In the genomic region with DNA sequence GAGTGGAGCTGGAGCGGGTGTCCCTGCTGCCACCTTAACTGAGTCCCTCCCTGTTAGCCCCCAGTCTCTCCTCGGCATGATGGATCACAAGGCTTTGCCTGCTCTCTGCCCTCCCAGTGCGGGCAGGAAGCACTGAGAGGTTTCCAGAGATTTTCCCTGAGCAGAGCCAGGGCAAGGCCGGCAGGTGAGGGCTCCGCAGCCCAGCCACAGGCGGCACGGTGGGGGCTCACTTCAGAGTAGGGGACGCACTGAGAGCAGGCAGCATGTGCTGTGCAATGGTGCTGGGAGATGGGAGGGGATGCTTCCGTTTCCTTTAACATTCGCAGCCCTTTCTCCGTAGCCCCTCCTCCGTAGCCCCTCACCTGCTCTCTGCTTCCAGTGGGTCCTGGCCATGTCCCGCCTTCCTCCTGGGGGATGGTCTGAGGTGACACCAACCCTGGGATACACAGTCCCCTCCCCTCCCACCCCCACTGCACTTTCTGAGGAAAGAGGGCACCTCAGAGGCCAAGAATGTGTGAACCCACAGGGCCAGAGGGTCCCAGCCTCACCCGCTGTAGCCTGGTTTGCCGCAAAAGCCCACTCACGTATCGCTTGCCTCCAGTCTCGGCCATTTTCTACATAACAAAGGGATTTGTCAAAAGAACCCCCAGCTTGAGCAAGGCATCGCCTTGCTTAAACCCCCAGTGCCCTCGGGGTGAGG, we compare ENCODE assay signal across 18 cellular contexts. TPM values are rescaled to one million over a fixed set of nuclear protein-coding genes. Genes with fewer than 3 reads are reported as not detected.
DNase-seq lines count a peak whose midpoint lies in the region; TF ChIP-seq lines count a peak whose summit lies in the region.
"Had no signal": no experiment of that assay in that cellular context is flagged by ENCODE, and none has a peak within 500 bp of the region (broad histone marks: within the 10 kb centered on the region; RNA-seq: fewer than 3 reads in every experiment).

No MANE protein-coding gene starts in this region.

- TF ChIP-seq CTCF in H9 (conservative IDR thresholded peaks at IDR 0.05) (no peak), chondrocyte (IDR thresholded peaks at IDR 0.05) (no peak), ovary (IDR thresholded peaks at IDR 0.05) (no peak)

- H3K4me1 ChIP-seq in BLaER1 (peaks cover 54% of the 10 kb centered on the region), H9 (ENCODE audit: insufficient read depth, low read length) (peaks cover 11% of the 10 kb centered on the region; the same call in 1 of the 2 replicates), neuronal stem cell (ENCODE audit: control insufficient read depth in 2 of 2, insufficient read depth in 1 of 2, low read depth in 1 of 2, low read length in 2 of 2) (peaks cover 3 to 4% of the 10 kb centered on the region in 2 donors), ovary (ENCODE audit: insufficient read depth) (peaks cover 2% of the 10 kb centered on the region)
- H3K4me1 ChIP-seq: A549 had no signal

- H3K79me1 ChIP-seq in H9 (ENCODE audit: insufficient read depth, low read depth, low read length, poor library complexity, severe bottlenecking) = no peaks in the 10 kb centered on the region
- H3K79me1 ChIP-seq in neuronal stem cell (ENCODE audit: low read depth, low read length) = no peaks in the 10 kb centered on the region

- peak overlapping the region; percentile 1; the same call in 1 of the 2 replicates for H3K14ac ChIP-seq in H9 (ENCODE audit: insufficient read depth, low read length)
- H3K14ac ChIP-seq in neuronal stem cell (ENCODE audit: low read length) = peak overlapping the region; percentile 65

- H3K36me3 Mint-ChIP-seq in H9 (ENCODE audit: insufficient read depth in 1 of 3, low read depth in 3 of 3) (no peaks in the 10 kb centered on the region), chondrocyte (ENCODE audit: low read depth) (no peaks in the 10 kb centered on the region)

- H2BK12ac ChIP-seq in H9 (ENCODE audit: insufficient read length, low read depth, low read length) (no peak overlapping the region), neuronal stem cell (ENCODE audit: low read length) (no peak overlapping the region)

- TF ChIP-seq POLR2A in ovary (IDR thresholded peaks at IDR 0.05) = no peak

- H3K36me3 ChIP-seq in BLaER1 = no peaks in the 10 kb centered on the region
- H3K36me3 ChIP-seq in neuronal stem cell (replicated peaks in 1 of 2; ENCODE audit: control insufficient read depth in 2 of 2, insufficient read depth in 2 of 2, low read length in 2 of 2) = no peaks in the 10 kb centered on the region
- no peaks in the 10 kb centered on the region for H3K36me3 ChIP-seq in ovary

- H3K4me3 ChIP-seq in BLaER1 (no peak overlapping the region), neuronal stem cell (ENCODE audit: low read length in 2 of 2) (no peak overlapping the region), ovary (no peak overlapping the region)
- H3K4me3 ChIP-seq: A549 had no signal

- peak overlapping the region; percentile 84 for H3K4me2 ChIP-seq in BLaER1
- H3K4me2 ChIP-seq in H9 (ENCODE audit: insufficient read depth, insufficient read length, low read length) = no peak overlapping the region
- no peak overlapping the region for H3K4me2 ChIP-seq in neuronal stem cell (ENCODE audit: insufficient read depth, low read length, poor library complexity, severe bottlenecking)
- H3K4me2 ChIP-seq: A549 had no signal

- H4K8ac ChIP-seq in H9 (replicated peaks; ENCODE audit: insufficient read length, low read depth, low read length) (no peak overlapping the region), neuronal stem cell (ENCODE audit: low read depth, low read length) (no peak overlapping the region)

- H2BK120ac ChIP-seq in H9 (ENCODE audit: low read depth, low read length, poor library complexity, severe bottlenecking) (no peak overlapping the region), neuronal stem cell (ENCODE audit: low read depth, low read length) (no peak overlapping the region)

- H3K9me3 ChIP-seq in BLaER1 (no peaks in the 10 kb centered on the region), H9 (ENCODE audit: control insufficient read depth, low read depth, low read length) (no peaks in the 10 kb centered on the region), neuronal stem cell (replicated peaks in 1 of 2; ENCODE audit: control insufficient read depth in 2 of 2, insufficient read depth in 1 of 2, low read depth in 1 of 2, low read length in 2 of 2) (no peaks in the 10 kb centered on the region), ovary (no peaks in the 10 kb centered on the region)
- H3K9me3 ChIP-seq: A549 had no signal

- intact Hi-C loops in ovary (cut with DNase I) = no loop called here

- H2AK5ac ChIP-seq in H9 (ENCODE audit: insufficient read length, low read length) (no peak overlapping the region), neuronal stem cell (ENCODE audit: low read depth, low read length) (peak overlapping the region; percentile 51)

- H2AFZ ChIP-seq in H9 (ENCODE audit: low read length) = no peak overlapping the region
- no peak overlapping the region for H2AFZ ChIP-seq in neuronal stem cell (ENCODE audit: low read length)

- no peak overlapping the region for H4K5ac ChIP-seq in H9 (ENCODE audit: insufficient read length, low read depth, low read length)

- H4K20me1 ChIP-seq in BLaER1 = no peaks in the 10 kb centered on the region
- peaks cover 2% of the 10 kb centered on the region for H4K20me1 ChIP-seq in H9 (ENCODE audit: control insufficient read depth, insufficient read depth, insufficient read length)

- H2BK5ac ChIP-seq in H9 (ENCODE audit: insufficient read length, low read length) = no peak overlapping the region
- no peak overlapping the region for H2BK5ac ChIP-seq in neuronal stem cell (ENCODE audit: low read length)

- H3K27me3 ChIP-seq in BLaER1 (peaks cover 11% of the 10 kb centered on the region; the same call in 1 of the 2 replicates), H9 (ENCODE audit: insufficient read depth, low read length) (no peaks in the 10 kb centered on the region), neuronal stem cell (ENCODE audit: control insufficient read depth in 3 of 3, insufficient read depth in 3 of 3, low read depth in 1 of 3, low read length in 3 of 3) (peaks cover 0 to 9% (median 2%) of the 10 kb centered on the region in 3 experiments), ovary (no peaks in the 10 kb centered on the region)

- no peaks in the 10 kb centered on the region for H3K79me2 ChIP-seq in H9 (ENCODE audit: insufficient read depth, low read length)

- no peak overlapping the region for H3K18ac ChIP-seq in H9 (ENCODE audit: insufficient read length, low read depth, low read length)
- peak overlapping the region; percentile 74 for H3K18ac ChIP-seq in neuronal stem cell (ENCODE audit: low read length)

- H3K27ac Mint-ChIP-seq in H9 (peak overlapping the region in 1 of 3 experiments; percentile 74; a peak in 1 of 7 replicates), chondrocyte (ENCODE audit: unreplicated experiment) (no peak overlapping the region)
- H3K27ac Mint-ChIP-seq: HFFc6 had no signal

- H3K4me1 Mint-ChIP-seq in H9 (peaks cover 24 to 40% of the 10 kb centered on the region in 2 experiments), chondrocyte (ENCODE audit: low read depth) (no peaks in the 10 kb centered on the region)

- WGBS in H9 (ENCODE audit: extremely low coverage, insufficient read length, low lambda C conversion rate) = no CpG with 5 or more reads among the region's 20 CpGs
- WGBS in neuronal stem cell (ENCODE audit: extremely low coverage in 2 of 2, insufficient read length in 2 of 2, insufficient replicate concordance in 1 of 2), 2 donors = no CpG with 5 or more reads among the region's 20 CpGs
- 80 to 86% (median 82%) methylated on average over 20 of the region's 20 CpGs for WGBS in ovary, 3 donors

- H2BK20ac ChIP-seq in H9 (ENCODE audit: low read depth, low read length, poor library complexity, severe bottlenecking) = no peak overlapping the region

- H3K23me2 ChIP-seq in H9 (ENCODE audit: insufficient read length, low read depth, low read length, poor library complexity, severe bottlenecking) = no peaks in the 10 kb centered on the region

- H3K4ac ChIP-seq in H9 (ENCODE audit: low read depth, low read length) (no peak overlapping the region), neuronal stem cell (ENCODE audit: low read length) (no peak overlapping the region)

- no peak overlapping the region for H3T11ph ChIP-seq in H9 (ENCODE audit: low read length)

- no peaks in the 10 kb centered on the region; a peak in 1 of 5 replicates for H3K9me3 Mint-ChIP-seq in H9
- H3K9me3 Mint-ChIP-seq in chondrocyte (ENCODE audit: low read depth) = peaks cover 1% of the 10 kb centered on the region
- H3K9me3 Mint-ChIP-seq: HFFc6 had no signal

- peak overlapping the region in 1 of 2 experiments; percentile 35; a peak in 1 of 5 replicates for H3K4me3 Mint-ChIP-seq in H9
- no peak overlapping the region for H3K4me3 Mint-ChIP-seq in chondrocyte (ENCODE audit: unreplicated experiment)
- H3K4me3 Mint-ChIP-seq: HFFc6 had no signal

- H3K23ac ChIP-seq in H9 (ENCODE audit: insufficient read length, low read depth, low read length) (no peak overlapping the region), neuronal stem cell (ENCODE audit: low read depth, low read length, poor library complexity) (peak overlapping the region; percentile 25)

- peaks cover 17% of the 10 kb centered on the region for H3K27me3 Mint-ChIP-seq in H9 (ENCODE audit: low read depth)
- peaks cover 16% of the 10 kb centered on the region for H3K27me3 Mint-ChIP-seq in chondrocyte (ENCODE audit: low read depth)

- H3K9ac ChIP-seq in BLaER1 (no peak overlapping the region), H9 (ENCODE audit: extremely low read depth, insufficient read length, low read length) (no peak overlapping the region), neuronal stem cell (ENCODE audit: low read depth, low read length, poor library complexity) (peak overlapping the region; percentile 26)

- TF ChIP-seq EP300 in ovary (IDR thresholded peaks at IDR 0.05) = no peak

- H2BK15ac ChIP-seq in H9 (ENCODE audit: low read depth, low read length) = no peak overlapping the region
- peak overlapping the region; percentile 22 for H2BK15ac ChIP-seq in neuronal stem cell (ENCODE audit: low read length)

- DNase-seq in H9 = no peak
- peak; percentile 60 for DNase-seq in chondrocyte (ENCODE audit: low spot score)
- DNase-seq in neuronal stem cell (ENCODE audit: low spot score) = no peak
- DNase-seq in HT-29 (ENCODE audit: low spot score) = no peak
- DNase-seq in ovary = no peak
- DNase-seq in activated CD8-positive, alpha-beta memory T cell treated with anti-CD3 and anti-CD28 coated beads for 24 hours = no peak
- no peak for DNase-seq in activated CD8-positive, alpha-beta memory T cell treated with anti-CD3 and anti-CD28 coated beads, Interleukin-2, amount 50 U/mL, for 4 hours
- DNase-seq: HFFc6, KG1, NCI-H1436 treated with DMSO at 0.1 percent for 48 hours, NCI-H2029, NCI-H345, NCI-H524 treated with DMSO at 0.1 percent for 48 hours, Right ventricle myocardium superior had no signal

- H4K91ac ChIP-seq in H9 (ENCODE audit: insufficient read length, low read depth, low read length) (no peak overlapping the region), neuronal stem cell (ENCODE audit: low read depth, low read length, poor library complexity) (no peak overlapping the region)

- no peak overlapping the region for H3K56ac ChIP-seq in H9 (ENCODE audit: insufficient read length, low read depth, low read length)

- H3K27ac ChIP-seq in BLaER1 (no peak overlapping the region), H9 (ENCODE audit: insufficient read length, low read depth, low read length) (no peak overlapping the region), neuronal stem cell (replicated peaks; ENCODE audit: low read length) (no peak overlapping the region), ovary (no peak overlapping the region)

RNA-seq across cellular contexts. Expression of a gene that starts 10.7 kb away (rescaled TPM):
- total RNA-seq in H9 (2021) (3.2 and 4.8 TPM in 2 replicates), chondrocyte (not detected in 3 replicates), ovary (under 1 TPM in 3 of 7 donors, not detected in 4; 0.11 to 0.30 (median 0.15) TPM)
- polyA plus RNA-seq in neuronal stem cell (2013, experiment 1 of 2) = 0.14 TPM
- polyA plus RNA-seq in neuronal stem cell (2013, experiment 2 of 2) = 0.08 TPM
- 0.66 and 0.94 TPM in 2 replicates for total RNA-seq in HT-29 (2014; rRNA removed; shearing (Covaris generic))
- polyA plus RNA-seq in ovary = under 1 TPM in 1 of 2 donors, not detected in 1; 0.13 TPM
- total RNA-seq: OCI-LY7, Right ventricle myocardium superior had no signal
- polyA plus RNA-seq: BJ had no signal
